ENCODE assay signal across 1 cellular context in the genomic region with DNA sequence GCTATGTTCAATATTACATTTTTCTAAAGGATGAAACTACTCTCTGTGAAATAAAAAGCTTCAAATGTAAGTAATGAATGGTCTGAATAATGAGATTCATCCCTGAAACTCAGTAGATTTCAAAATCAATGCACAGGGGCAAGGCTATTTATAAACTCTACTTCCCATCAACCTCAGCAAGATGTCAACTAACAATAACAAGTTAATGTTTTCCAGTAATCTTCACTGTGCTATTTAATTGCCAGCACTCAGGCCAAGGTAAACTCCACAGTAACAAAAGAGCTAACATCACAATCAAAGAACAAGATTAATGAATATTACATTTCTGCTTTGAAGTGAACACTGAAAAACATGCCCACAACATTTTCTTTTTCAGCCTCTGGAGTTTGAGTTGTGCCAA.
TF ChIP-seq lines count a peak whose summit lies in the region.

No MANE protein-coding gene starts in this region.

TF ChIP-seq in HepG2, 621 proteins besides CTCF, POLR2A, EP300 and RAD21 (continued from another document and continues in another):
- TF ChIP-seq, protein P1, sequence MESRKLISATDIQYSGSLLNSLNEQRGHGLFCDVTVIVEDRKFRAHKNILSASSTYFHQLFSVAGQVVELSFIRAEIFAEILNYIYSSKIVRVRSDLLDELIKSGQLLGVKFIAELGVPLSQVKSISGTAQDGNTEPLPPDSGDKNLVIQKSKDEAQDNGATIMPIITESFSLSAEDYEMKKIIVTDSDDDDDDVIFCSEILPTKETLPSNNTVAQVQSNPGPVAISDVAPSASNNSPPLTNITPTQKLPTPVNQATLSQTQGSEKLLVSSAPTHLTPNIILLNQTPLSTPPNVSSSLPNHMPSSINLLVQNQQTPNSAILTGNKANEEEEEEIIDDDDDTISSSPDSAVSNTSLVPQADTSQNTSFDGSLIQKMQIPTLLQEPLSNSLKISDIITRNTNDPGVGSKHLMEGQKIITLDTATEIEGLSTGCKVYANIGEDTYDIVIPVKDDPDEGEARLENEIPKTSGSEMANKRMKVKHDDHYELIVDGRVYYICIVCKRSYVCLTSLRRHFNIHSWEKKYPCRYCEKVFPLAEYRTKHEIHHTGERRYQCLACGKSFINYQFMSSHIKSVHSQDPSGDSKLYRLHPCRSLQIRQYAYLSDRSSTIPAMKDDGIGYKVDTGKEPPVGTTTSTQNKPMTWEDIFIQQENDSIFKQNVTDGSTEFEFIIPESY (CRISPR knock-in tag; IDR thresholded peaks at IDR 0.05), result no peak
- TF ChIP-seq POLR2AphosphoS5 (IDR thresholded peaks at IDR 0.05; ENCODE audit: low read depth, low read length) (no peak), TP53 (CRISPR knock-in tag; conservative IDR thresholded peaks at IDR 0.05) (no peak), ZNF605 (CRISPR knock-in tag; IDR thresholded peaks at IDR 0.05) (no peak), MEIS2 (CRISPR knock-in tag; IDR thresholded peaks at IDR 0.05) (no peak), EED (CRISPR knock-in tag; IDR thresholded peaks at IDR 0.05) (no peak), SP1 (IDR thresholded peaks at IDR 0.05) (no peak), SP1 (CRISPR knock-in tag; IDR thresholded peaks at IDR 0.05) (no peak), ZNF333 (CRISPR knock-in tag; IDR thresholded peaks at IDR 0.05; ENCODE audit: borderline replicate concordance) (no peak), SAP130 (CRISPR knock-in tag; IDR thresholded peaks at IDR 0.05; ENCODE audit: low read depth) (peak; percentile 32; the same call in 1 of the 2 replicates), AGO2 (optimal IDR thresholded peaks at IDR 0.05; ENCODE audit: low read depth, low read length) (no peak), ZSCAN21 (CRISPR knock-in tag; IDR thresholded peaks at IDR 0.05; ENCODE audit: borderline replicate concordance) (no peak), ZSCAN9 (CRISPR knock-in tag; IDR thresholded peaks at IDR 0.05; ENCODE audit: borderline replicate concordance) (no peak), NCOA2 (CRISPR knock-in tag; IDR thresholded peaks at IDR 0.05) (peak; percentile 29; the same call in 1 of the 2 replicates), POLR2G (IDR thresholded peaks at IDR 0.05; ENCODE audit: low read depth, low read length) (no peak), FOXA3 (CRISPR knock-in tag; IDR thresholded peaks at IDR 0.05) (0 out of 2 replicates have a peak, but pooled peaks have one; percentile 17), MLLT10 (CRISPR knock-in tag; IDR thresholded peaks at IDR 0.05) (no peak), SOX5 (CRISPR knock-in tag; IDR thresholded peaks at IDR 0.05; ENCODE audit: borderline replicate concordance) (peak; percentile 79; the same call in 1 of the 2 replicates), ZNF879 (CRISPR knock-in tag; IDR thresholded peaks at IDR 0.05) (no peak), NFE2L1 (CRISPR knock-in tag; IDR thresholded peaks at IDR 0.05; ENCODE audit: borderline replicate concordance) (no peak), CREM (IDR thresholded peaks at IDR 0.05) (0 out of 2 replicates have a peak, but pooled peaks have one; percentile 25), CREM (CRISPR knock-in tag; IDR thresholded peaks at IDR 0.05) (no peak), ZFP36L2 (CRISPR knock-in tag; IDR thresholded peaks at IDR 0.05) (no peak), DR1 (CRISPR knock-in tag; IDR thresholded peaks at IDR 0.05) (no peak), ELF3 (CRISPR knock-in tag; IDR thresholded peaks at IDR 0.05) (no peak), ZNF891 (CRISPR knock-in tag; IDR thresholded peaks at IDR 0.05) (no peak), EZH2 (conservative IDR thresholded peaks at IDR 0.05; ENCODE audit: low read depth, low read length) (no peak), ZNF790 (CRISPR knock-in tag; IDR thresholded peaks at IDR 0.05; ENCODE audit: borderline replicate concordance) (no peak), DMAP1 (CRISPR knock-in tag; IDR thresholded peaks at IDR 0.05) (no peak), ESRRA (CRISPR knock-in tag; IDR thresholded peaks at IDR 0.05; ENCODE audit: low read depth) (no peak), CEBPB (IDR thresholded peaks at IDR 0.05; ENCODE audit: borderline replicate concordance, low read depth, low read length) (no peak), FOXJ3 (CRISPR knock-in tag; IDR thresholded peaks at IDR 0.05; ENCODE audit: borderline replicate concordance) (no peak), ZNF549 (CRISPR knock-in tag; IDR thresholded peaks at IDR 0.05) (no peak), MED13 (CRISPR knock-in tag; IDR thresholded peaks at IDR 0.05) (no peak), NFIC (IDR thresholded peaks at IDR 0.05; ENCODE audit: low read length) (peak; percentile 38; the same call in 1 of the 2 replicates), HNF4G (IDR thresholded peaks at IDR 0.05; ENCODE audit: borderline replicate concordance, low read depth, low read length) (no peak), HNF4G (CRISPR knock-in tag; IDR thresholded peaks at IDR 0.05; ENCODE audit: borderline replicate concordance, low read depth) (no peak), ZNF350 (CRISPR knock-in tag; IDR thresholded peaks at IDR 0.05; ENCODE audit: borderline replicate concordance, low read depth) (no peak), ZBTB7A (CRISPR knock-in tag; IDR thresholded peaks at IDR 0.05) (no peak), ZNF552 (CRISPR knock-in tag; IDR thresholded peaks at IDR 0.05; ENCODE audit: borderline replicate concordance) (no peak), TCF7 (IDR thresholded peaks at IDR 0.05; ENCODE audit: low read depth) (0 out of 2 replicates have a peak, but pooled peaks have one; percentile 23), SOX13 (IDR thresholded peaks at IDR 0.05) (no peak), SOX13 (CRISPR knock-in tag; conservative IDR thresholded peaks at IDR 0.05 in 1 of 2, IDR thresholded peaks at IDR 0.05 in 1 of 2) (peak in 1 of 2 experiments; percentile 79; a peak in 2 of 4 replicates), FOXM1 (CRISPR knock-in tag; IDR thresholded peaks at IDR 0.05) (no peak), ZNF367 (CRISPR knock-in tag; IDR thresholded peaks at IDR 0.05; ENCODE audit: borderline replicate concordance) (no peak), ZMYM2 (CRISPR knock-in tag; IDR thresholded peaks at IDR 0.05) (no peak), BRD4 (CRISPR knock-in tag; IDR thresholded peaks at IDR 0.05) (no peak), ZNF570 (CRISPR knock-in tag; IDR thresholded peaks at IDR 0.05; ENCODE audit: borderline replicate concordance) (no peak), KDM6A (CRISPR knock-in tag; IDR thresholded peaks at IDR 0.05; ENCODE audit: low read depth) (no peak), MEF2D (CRISPR knock-in tag; IDR thresholded peaks at IDR 0.05) (no peak), FOXP1 (IDR thresholded peaks at IDR 0.05) (no peak), FOXP1 (CRISPR knock-in tag; IDR thresholded peaks at IDR 0.05) (peak; percentile 57; the same call in 1 of the 2 replicates), ZNF839 (CRISPR knock-in tag; IDR thresholded peaks at IDR 0.05; ENCODE audit: borderline replicate concordance) (no peak), YEATS2 (CRISPR knock-in tag; IDR thresholded peaks at IDR 0.05; ENCODE audit: borderline replicate concordance) (no peak), REL (CRISPR knock-in tag; conservative IDR thresholded peaks at IDR 0.05) (no peak), SIN3A (IDR thresholded peaks at IDR 0.05; ENCODE audit: borderline replicate concordance, low read depth, low read length) (no peak)
- TF ChIP-seq, protein P2, sequence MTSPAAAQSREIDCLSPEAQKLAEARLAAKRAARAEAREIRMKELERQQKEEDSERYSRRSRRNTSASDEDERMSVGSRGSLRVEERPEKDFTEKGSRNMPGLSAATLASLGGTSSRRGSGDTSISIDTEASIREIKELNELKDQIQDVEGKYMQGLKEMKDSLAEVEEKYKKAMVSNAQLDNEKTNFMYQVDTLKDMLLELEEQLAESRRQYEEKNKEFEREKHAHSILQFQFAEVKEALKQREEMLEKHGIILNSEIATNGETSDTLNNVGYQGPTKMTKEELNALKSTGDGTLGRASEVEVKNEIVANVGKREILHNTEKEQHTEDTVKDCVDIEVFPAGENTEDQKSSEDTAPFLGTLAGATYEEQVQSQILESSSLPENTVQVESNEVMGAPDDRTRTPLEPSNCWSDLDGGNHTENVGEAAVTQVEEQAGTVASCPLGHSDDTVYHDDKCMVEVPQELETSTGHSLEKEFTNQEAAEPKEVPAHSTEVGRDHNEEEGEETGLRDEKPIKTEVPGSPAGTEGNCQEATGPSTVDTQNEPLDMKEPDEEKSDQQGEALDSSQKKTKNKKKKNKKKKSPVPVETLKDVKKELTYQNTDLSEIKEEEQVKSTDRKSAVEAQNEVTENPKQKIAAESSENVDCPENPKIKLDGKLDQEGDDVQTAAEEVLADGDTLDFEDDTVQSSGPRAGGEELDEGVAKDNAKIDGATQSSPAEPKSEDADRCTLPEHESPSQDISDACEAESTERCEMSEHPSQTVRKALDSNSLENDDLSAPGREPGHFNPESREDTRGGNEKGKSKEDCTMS (CRISPR knock-in tag; conservative IDR thresholded peaks at IDR 0.05), result no peak
- TF ChIP-seq, protein P3, sequence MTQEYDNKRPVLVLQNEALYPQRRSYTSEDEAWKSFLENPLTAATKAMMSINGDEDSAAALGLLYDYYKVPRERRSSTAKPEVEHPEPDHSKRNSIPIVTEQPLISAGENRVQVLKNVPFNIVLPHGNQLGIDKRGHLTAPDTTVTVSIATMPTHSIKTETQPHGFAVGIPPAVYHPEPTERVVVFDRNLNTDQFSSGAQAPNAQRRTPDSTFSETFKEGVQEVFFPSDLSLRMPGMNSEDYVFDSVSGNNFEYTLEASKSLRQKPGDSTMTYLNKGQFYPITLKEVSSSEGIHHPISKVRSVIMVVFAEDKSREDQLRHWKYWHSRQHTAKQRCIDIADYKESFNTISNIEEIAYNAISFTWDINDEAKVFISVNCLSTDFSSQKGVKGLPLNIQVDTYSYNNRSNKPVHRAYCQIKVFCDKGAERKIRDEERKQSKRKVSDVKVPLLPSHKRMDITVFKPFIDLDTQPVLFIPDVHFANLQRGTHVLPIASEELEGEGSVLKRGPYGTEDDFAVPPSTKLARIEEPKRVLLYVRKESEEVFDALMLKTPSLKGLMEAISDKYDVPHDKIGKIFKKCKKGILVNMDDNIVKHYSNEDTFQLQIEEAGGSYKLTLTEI (CRISPR knock-in tag; conservative IDR thresholded peaks at IDR 0.05), result no peak
- TF ChIP-seq, protein P4, sequence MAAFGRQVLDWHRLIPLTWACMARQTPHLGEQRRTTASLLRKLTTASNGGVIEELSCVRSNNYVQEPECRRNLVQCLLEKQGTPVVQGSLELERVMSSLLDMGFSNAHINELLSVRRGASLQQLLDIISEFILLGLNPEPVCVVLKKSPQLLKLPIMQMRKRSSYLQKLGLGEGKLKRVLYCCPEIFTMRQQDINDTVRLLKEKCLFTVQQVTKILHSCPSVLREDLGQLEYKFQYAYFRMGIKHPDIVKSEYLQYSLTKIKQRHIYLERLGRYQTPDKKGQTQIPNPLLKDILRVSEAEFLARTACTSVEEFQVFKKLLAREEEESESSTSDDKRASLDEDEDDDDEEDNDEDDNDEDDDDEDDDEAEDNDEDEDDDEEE (CRISPR knock-in tag; IDR thresholded peaks at IDR 0.05), result no peak
- TF ChIP-seq, protein P5, sequence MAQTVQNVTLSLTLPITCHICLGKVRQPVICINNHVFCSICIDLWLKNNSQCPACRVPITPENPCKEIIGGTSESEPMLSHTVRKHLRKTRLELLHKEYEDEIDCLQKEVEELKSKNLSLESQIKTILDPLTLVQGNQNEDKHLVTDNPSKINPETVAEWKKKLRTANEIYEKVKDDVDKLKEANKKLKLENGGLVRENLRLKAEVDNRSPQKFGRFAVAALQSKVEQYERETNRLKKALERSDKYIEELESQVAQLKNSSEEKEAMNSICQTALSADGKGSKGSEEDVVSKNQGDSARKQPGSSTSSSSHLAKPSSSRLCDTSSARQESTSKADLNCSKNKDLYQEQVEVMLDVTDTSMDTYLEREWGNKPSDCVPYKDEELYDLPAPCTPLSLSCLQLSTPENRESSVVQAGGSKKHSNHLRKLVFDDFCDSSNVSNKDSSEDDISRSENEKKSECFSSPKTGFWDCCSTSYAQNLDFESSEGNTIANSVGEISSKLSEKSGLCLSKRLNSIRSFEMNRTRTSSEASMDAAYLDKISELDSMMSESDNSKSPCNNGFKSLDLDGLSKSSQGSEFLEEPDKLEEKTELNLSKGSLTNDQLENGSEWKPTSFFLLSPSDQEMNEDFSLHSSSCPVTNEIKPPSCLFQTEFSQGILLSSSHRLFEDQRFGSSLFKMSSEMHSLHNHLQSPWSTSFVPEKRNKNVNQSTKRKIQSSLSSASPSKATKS (CRISPR knock-in tag; IDR thresholded peaks at IDR 0.05), result no peak
- TF ChIP-seq, protein P6, sequence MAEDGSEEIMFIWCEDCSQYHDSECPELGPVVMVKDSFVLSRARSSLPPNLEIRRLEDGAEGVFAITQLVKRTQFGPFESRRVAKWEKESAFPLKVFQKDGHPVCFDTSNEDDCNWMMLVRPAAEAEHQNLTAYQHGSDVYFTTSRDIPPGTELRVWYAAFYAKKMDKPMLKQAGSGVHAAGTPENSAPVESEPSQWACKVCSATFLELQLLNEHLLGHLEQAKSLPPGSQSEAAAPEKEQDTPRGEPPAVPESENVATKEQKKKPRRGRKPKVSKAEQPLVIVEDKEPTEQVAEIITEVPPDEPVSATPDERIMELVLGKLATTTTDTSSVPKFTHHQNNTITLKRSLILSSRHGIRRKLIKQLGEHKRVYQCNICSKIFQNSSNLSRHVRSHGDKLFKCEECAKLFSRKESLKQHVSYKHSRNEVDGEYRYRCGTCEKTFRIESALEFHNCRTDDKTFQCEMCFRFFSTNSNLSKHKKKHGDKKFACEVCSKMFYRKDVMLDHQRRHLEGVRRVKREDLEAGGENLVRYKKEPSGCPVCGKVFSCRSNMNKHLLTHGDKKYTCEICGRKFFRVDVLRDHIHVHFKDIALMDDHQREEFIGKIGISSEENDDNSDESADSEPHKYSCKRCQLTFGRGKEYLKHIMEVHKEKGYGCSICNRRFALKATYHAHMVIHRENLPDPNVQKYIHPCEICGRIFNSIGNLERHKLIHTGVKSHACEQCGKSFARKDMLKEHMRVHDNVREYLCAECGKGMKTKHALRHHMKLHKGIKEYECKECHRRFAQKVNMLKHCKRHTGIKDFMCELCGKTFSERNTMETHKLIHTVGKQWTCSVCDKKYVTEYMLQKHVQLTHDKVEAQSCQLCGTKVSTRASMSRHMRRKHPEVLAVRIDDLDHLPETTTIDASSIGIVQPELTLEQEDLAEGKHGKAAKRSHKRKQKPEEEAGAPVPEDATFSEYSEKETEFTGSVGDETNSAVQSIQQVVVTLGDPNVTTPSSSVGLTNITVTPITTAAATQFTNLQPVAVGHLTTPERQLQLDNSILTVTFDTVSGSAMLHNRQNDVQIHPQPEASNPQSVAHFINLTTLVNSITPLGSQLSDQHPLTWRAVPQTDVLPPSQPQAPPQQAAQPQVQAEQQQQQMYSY (CRISPR knock-in tag; IDR thresholded peaks at IDR 0.05), result no peak
- TF ChIP-seq, protein P7, sequence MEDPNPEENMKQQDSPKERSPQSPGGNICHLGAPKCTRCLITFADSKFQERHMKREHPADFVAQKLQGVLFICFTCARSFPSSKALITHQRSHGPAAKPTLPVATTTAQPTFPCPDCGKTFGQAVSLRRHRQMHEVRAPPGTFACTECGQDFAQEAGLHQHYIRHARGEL (CRISPR knock-in tag; IDR thresholded peaks at IDR 0.05), result no peak
